In genomic region chr16:69443809-69444611, GRCh38 we compare ENCODE assay signal across 8 cellular contexts. TPM values are rescaled to one million over a fixed set of nuclear protein-coding genes. Genes with fewer than 3 reads are reported as not detected.
DNase-seq lines count a peak whose midpoint lies in the region; ATAC-seq and TF ChIP-seq lines count a peak whose summit lies in the region.

No MANE protein-coding gene starts in this region.

- H3K27me3 ChIP-seq in left ventricle myocardium inferior (ENCODE audit: low read depth) (no peaks in the 10 kb centered on the region), Karpas-422 (ENCODE audit: low read length) (no peaks in the 10 kb centered on the region)

- peak overlapping the region; percentile 74 for H3K4me3 Mint-ChIP-seq in activated naive CD8-positive, alpha-beta T cell treated with anti-CD3 and anti-CD28 coated beads, Interleukin-2, amount 50 U/mL, for 24 hours
- peak overlapping the region; percentile 53 to 69 for H3K4me3 Mint-ChIP-seq in stimulated activated naive B cell treated with anti-CD40 and anti-IgM and Interleukin-4, amounts not matched to agents 10 μg/mL and 1 μg/mL and 100 μg/mL, for 72 hours

- H3K79me2 ChIP-seq in Karpas-422 (ENCODE audit: low read length): peaks cover 94% of the 10 kb centered on the region

- H3K9me3 ChIP-seq in left ventricle myocardium inferior (replicated peaks) (no peaks in the 10 kb centered on the region), Karpas-422 (ENCODE audit: low read length) (no peaks in the 10 kb centered on the region)

- H3K4me1 ChIP-seq in left ventricle myocardium inferior (peaks cover 67% of the 10 kb centered on the region), Karpas-422 (ENCODE audit: low read length) (peaks cover 5% of the 10 kb centered on the region)

- no peaks in the 10 kb centered on the region for H3K9me3 Mint-ChIP-seq in activated naive CD8-positive, alpha-beta T cell treated with anti-CD3 and anti-CD28 coated beads, Interleukin-2, amount 50 U/mL, for 24 hours
- no peaks in the 10 kb centered on the region for H3K9me3 Mint-ChIP-seq in stimulated activated naive B cell treated with anti-CD40 and anti-IgM and Interleukin-4, amounts not matched to agents 10 μg/mL and 1 μg/mL and 100 μg/mL, for 72 hours

- no peaks in the 10 kb centered on the region for H4K20me1 ChIP-seq in Karpas-422 (ENCODE audit: insufficient read depth, low read depth, low read length)

- H3K27ac Mint-ChIP-seq in activated naive CD8-positive, alpha-beta T cell treated with anti-CD3 and anti-CD28 coated beads, Interleukin-2, amount 50 U/mL, for 24 hours: peak overlapping the region; percentile 86
- H3K27ac Mint-ChIP-seq in stimulated activated naive B cell treated with anti-CD40 and anti-IgM and Interleukin-4, amounts not matched to agents 10 μg/mL and 1 μg/mL and 100 μg/mL, for 72 hours: peak overlapping the region; percentile 84

- DNase-seq in activated naive CD8-positive, alpha-beta T cell treated with anti-CD3 and anti-CD28 coated beads, Interleukin-2, amount 50 U/mL, for 24 hours: no peak
- peak; percentile 24 for DNase-seq in left ventricle myocardium inferior
- no peak for DNase-seq in stimulated activated naive B cell treated with anti-CD40 and anti-IgM and Interleukin-4, amounts not matched to agents 10 μg/mL and 1 μg/mL and 100 μg/mL, for 72 hours
- DNase-seq in Karpas-422: no peak
- DNase-seq in DMS53 (lab: John Stamatoyannopoulos, UW): no peak
- no peak for DNase-seq in NCI-H1048 (lab: John Stamatoyannopoulos, UW)

- no peak overlapping the region for H3K9ac ChIP-seq in Karpas-422 (ENCODE audit: low read length)

- intact Hi-C loops in left ventricle myocardium inferior (cut with micrococcal nuclease): no loop called here

- no peak overlapping the region for H2AFZ ChIP-seq in Karpas-422 (ENCODE audit: low read length)

- TF ChIP-seq CTCF in 22Rv1 (IDR thresholded peaks at IDR 0.05): no peak
- no peak for TF ChIP-seq CTCF in left ventricle myocardium inferior (IDR thresholded peaks at IDR 0.05; ENCODE audit: borderline replicate concordance)

- H3K4me3 ChIP-seq in left ventricle myocardium inferior (peak overlapping the region; percentile 53), Karpas-422 (ENCODE audit: low read length) (no peak overlapping the region)

- H3K27ac ChIP-seq in 22Rv1 (peak overlapping the region; percentile 37), left ventricle myocardium inferior (replicated peaks) (peak overlapping the region; percentile 91), Karpas-422 (ENCODE audit: low read length) (no peak overlapping the region)

- H3K36me3 ChIP-seq in left ventricle myocardium inferior (peaks cover 17% of the 10 kb centered on the region), Karpas-422 (ENCODE audit: insufficient read depth, low read length) (peaks cover 26% of the 10 kb centered on the region)

- peak; percentile 62 for ATAC-seq in HG02678 (IDR thresholded peaks at IDR 0.05; ENCODE audit: unreplicated experiment)
- ATAC-seq in activated naive CD8-positive, alpha-beta T cell treated with anti-CD3 and anti-CD28 coated beads, Interleukin-2, amount 50 U/mL, for 24 hours: peak; percentile 58
- ATAC-seq in stimulated activated naive B cell treated with anti-CD40 and anti-IgM and Interleukin-4, amounts not matched to agents 10 μg/mL and 1 μg/mL and 100 μg/mL, for 72 hours (replicated peaks): peak; percentile 45 to 57

- H3K4me1 Mint-ChIP-seq in activated naive CD8-positive, alpha-beta T cell treated with anti-CD3 and anti-CD28 coated beads, Interleukin-2, amount 50 U/mL, for 24 hours: peaks cover 46% of the 10 kb centered on the region
- H3K4me1 Mint-ChIP-seq in stimulated activated naive B cell treated with anti-CD40 and anti-IgM and Interleukin-4, amounts not matched to agents 10 μg/mL and 1 μg/mL and 100 μg/mL, for 72 hours: peaks cover 11 to 38% of the 10 kb centered on the region in 2 donors

- no peak overlapping the region for H3K4me2 ChIP-seq in Karpas-422 (ENCODE audit: low read depth, low read length, poor library complexity, severe bottlenecking)

- H3K36me3 Mint-ChIP-seq in activated naive CD8-positive, alpha-beta T cell treated with anti-CD3 and anti-CD28 coated beads, Interleukin-2, amount 50 U/mL, for 24 hours (ENCODE audit: low read depth): peaks cover 39% of the 10 kb centered on the region
- H3K36me3 Mint-ChIP-seq in stimulated activated naive B cell treated with anti-CD40 and anti-IgM and Interleukin-4, amounts not matched to agents 10 μg/mL and 1 μg/mL and 100 μg/mL, for 72 hours: peaks cover 24% of the 10 kb centered on the region in 2 donors

- no peaks in the 10 kb centered on the region for H3K9me2 ChIP-seq in Karpas-422 (replicated peaks; ENCODE audit: insufficient read depth, low read length)

- no peaks in the 10 kb centered on the region for H3K27me3 Mint-ChIP-seq in activated naive CD8-positive, alpha-beta T cell treated with anti-CD3 and anti-CD28 coated beads, Interleukin-2, amount 50 U/mL, for 24 hours
- no peaks in the 10 kb centered on the region for H3K27me3 Mint-ChIP-seq in stimulated activated naive B cell treated with anti-CD40 and anti-IgM and Interleukin-4, amounts not matched to agents 10 μg/mL and 1 μg/mL and 100 μg/mL, for 72 hours

RNA-seq across cellular contexts. Expression of gene CYB5B, which starts 19.6 kb away (rescaled TPM):
- total RNA-seq in left ventricle myocardium inferior: 69.0 TPM
- total RNA-seq in Karpas-422 (2014; rRNA removed; shearing (Covaris generic); ENCODE audit: low replicate concordance): 33.9 and 194 TPM in 2 replicates

RNA-seq across cellular contexts. Expression of gene TERF2, which starts 58.2 kb away (rescaled TPM):
- 25.0 TPM for total RNA-seq in left ventricle myocardium inferior
- 22.1 and 43.5 TPM in 2 replicates for total RNA-seq in Karpas-422 (2014; rRNA removed; shearing (Covaris generic); ENCODE audit: low replicate concordance)
